23 cellular contexts compared by ENCODE assay signal in genomic region chrX:9855536-9856320, GRCh38.
DNase-seq lines count a peak whose midpoint lies in the region; ATAC-seq lines count a peak whose summit lies in the region.
"Had no signal": no experiment of that assay in that cellular context is flagged by ENCODE, and none has a peak within 500 bp of the region (broad histone marks: within the 10 kb centered on the region; RNA-seq: fewer than 3 reads in every experiment).

No MANE protein-coding gene starts in this region.

- DNase-seq in H4 (ENCODE audit: low spot score) = peak; percentile 14
- peak; percentile 20 for DNase-seq in astrocyte of the hippocampus (ENCODE audit: low read depth, low spot score)
- peak; percentile 47 for DNase-seq in mesenchymal stem cell
- peak; percentile 40 for DNase-seq in renal cortical epithelial cell (ENCODE audit: low read depth)
- DNase-seq in NOMO-1 treated with dmso at 0.1 percent for 144 hours (lab: John Stamatoyannopoulos, UW; ENCODE audit: unreplicated experiment) = no peak
- DNase-seq: activated CD8-positive, alpha-beta memory T cell treated with anti-CD3 and anti-CD28 coated beads, Interleukin-2, amount 50 U/mL, for 4 hours; activated naive CD8-positive, alpha-beta T cell treated with anti-CD3 and anti-CD28 coated beads for 36 hours; body of pancreas; effector CD8-positive, alpha-beta T cell; esophagus squamous epithelium; KG1; left colon; NCI-H774; OCI-M1; right cardiac atrium; Right ventricle myocardium superior; stimulated activated CD4-positive, alpha-beta T cell treated with anti-CD3 and anti-CD28 coated beads, Interleukin-15, amount 100 ng/mL, for 24 hours; T1000; upper lobe of right lung had no signal

- H2AFZ ChIP-seq in mesenchymal stem cell (ENCODE audit: low read depth, low read length) = no peak overlapping the region

- H2AK5ac ChIP-seq in mesenchymal stem cell (ENCODE audit: low read length, severe bottlenecking) = no peak overlapping the region

- H4K91ac ChIP-seq in mesenchymal stem cell (ENCODE audit: low read length) = peak overlapping the region; percentile 89

- H2BK12ac ChIP-seq in mesenchymal stem cell (ENCODE audit: low read length in 2 of 2) = peak overlapping the region in 1 of 2 experiments; percentile 7

- peaks cover 3% of the 10 kb centered on the region for H3K79me1 ChIP-seq in mesenchymal stem cell (replicated peaks; ENCODE audit: low read length, poor library complexity, severe bottlenecking)

- H3K27ac ChIP-seq in mesenchymal stem cell (ENCODE audit: low read length, poor library complexity, severe bottlenecking) = no peak overlapping the region
- H3K27ac ChIP-seq: body of pancreas, C4-2B, esophagus squamous epithelium had no signal

- WGBS in mesenchymal stem cell = 42% methylated on average over 12 of the region's 15 CpGs

- no peak overlapping the region for H3K14ac ChIP-seq in mesenchymal stem cell (ENCODE audit: low read length in 2 of 2)

- no peak overlapping the region for H2BK120ac ChIP-seq in mesenchymal stem cell (ENCODE audit: low read depth, low read length)

- no peak overlapping the region for H2BK5ac ChIP-seq in mesenchymal stem cell (ENCODE audit: low read depth, low read length, poor library complexity, severe bottlenecking)

- H3K9me3 ChIP-seq in mesenchymal stem cell (ENCODE audit: control insufficient read depth, low read length) = no peaks in the 10 kb centered on the region
- H3K9me3 ChIP-seq: body of pancreas, esophagus squamous epithelium, upper lobe of right lung had no signal

- H4K8ac ChIP-seq in mesenchymal stem cell (ENCODE audit: low read length) = no peak overlapping the region

- H3K18ac ChIP-seq in mesenchymal stem cell (ENCODE audit: low read depth in 1 of 2, low read length in 2 of 2) = peak overlapping the region; percentile 52 to 95

- H3K4me2 ChIP-seq in mesenchymal stem cell (ENCODE audit: low read length, poor library complexity, severe bottlenecking) = no peak overlapping the region

- peaks cover 0 to 35% of the 10 kb centered on the region in 2 experiments for H3K27me3 ChIP-seq in mesenchymal stem cell (ENCODE audit: control insufficient read depth in 1 of 2, insufficient read depth in 1 of 2, low read length in 2 of 2)
- H3K27me3 ChIP-seq: body of pancreas, esophagus squamous epithelium, upper lobe of right lung had no signal

- no peaks in the 10 kb centered on the region for H3K36me3 ChIP-seq in mesenchymal stem cell (ENCODE audit: control insufficient read depth in 1 of 2, insufficient read depth in 2 of 2, low read depth in 1 of 2, low read length in 2 of 2)
- H3K36me3 ChIP-seq: esophagus squamous epithelium, upper lobe of right lung had no signal

- ATAC-seq in GM18519 (IDR thresholded peaks at IDR 0.05; ENCODE audit: low FRiP score, unreplicated experiment) (no peak), GM18498 (IDR thresholded peaks at IDR 0.05; ENCODE audit: unreplicated experiment) (no peak)
- ATAC-seq: body of pancreas, left colon, upper lobe of right lung, WTC11 had no signal

- no peak overlapping the region for H3K23ac ChIP-seq in mesenchymal stem cell (ENCODE audit: low read length in 2 of 2)

- H3K9ac ChIP-seq in mesenchymal stem cell (ENCODE audit: low read length) = no peak overlapping the region

- no peak overlapping the region for H2BK15ac ChIP-seq in mesenchymal stem cell (ENCODE audit: low read depth, poor library complexity, severe bottlenecking)

- peaks cover 26% of the 10 kb centered on the region for H3K4me1 ChIP-seq in mesenchymal stem cell (ENCODE audit: control insufficient read depth, insufficient read depth, low read depth, low read length)
- H3K4me1 ChIP-seq: body of pancreas, esophagus squamous epithelium, upper lobe of right lung had no signal

- H3K4me3 ChIP-seq in mesenchymal stem cell (ENCODE audit: insufficient read depth in 1 of 2, low read depth in 1 of 2, low read length in 2 of 2) = no peak overlapping the region
- H3K4me3 ChIP-seq: body of pancreas, esophagus squamous epithelium, upper lobe of right lung had no signal

- H3K4ac ChIP-seq in mesenchymal stem cell (ENCODE audit: low read depth in 1 of 2, low read length in 2 of 2) = no peak overlapping the region
